Comparison of ENCODE assay signal across 11 cellular contexts in the genomic region with DNA sequence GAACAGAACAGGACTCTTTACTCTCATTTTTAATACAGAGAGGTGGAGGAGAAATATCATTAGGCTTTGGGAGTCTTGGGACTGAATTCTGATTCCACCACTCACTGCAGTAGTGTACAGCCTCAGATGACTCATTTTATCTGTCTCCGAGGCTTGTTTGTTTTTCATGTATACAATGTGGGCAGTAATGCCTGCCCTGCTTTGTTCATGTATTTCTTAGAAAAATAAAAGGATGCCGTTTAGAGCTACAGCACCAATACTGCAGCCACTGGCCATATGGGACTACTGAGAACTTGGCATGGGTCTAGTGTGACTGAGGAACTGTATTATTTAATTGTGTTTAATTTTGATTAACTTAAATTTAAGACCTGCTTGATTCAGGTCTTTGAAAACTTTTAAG. TPM values are rescaled to one million over a fixed set of nuclear protein-coding genes. Genes with fewer than 3 reads are reported as not detected.
DNase-seq lines count a peak whose midpoint lies in the region; ATAC-seq, FAIRE-seq and TF ChIP-seq lines count a peak whose summit lies in the region.
"Had no signal": no experiment of that assay in that cellular context is flagged by ENCODE, and none has a peak within 500 bp of the region (broad histone marks: within the 10 kb centered on the region; RNA-seq: fewer than 3 reads in every experiment).

No MANE protein-coding gene starts in this region.

- no peak for TF ChIP-seq CTCF in osteoblast (IDR thresholded peaks at IDR 0.05; ENCODE audit: extremely low read depth, low read depth, low read length)
- TF ChIP-seq CTCF in mesothelial cell of epicardium (IDR thresholded peaks at IDR 0.05; ENCODE audit: unreplicated experiment), result no peak

- no peaks in the 10 kb centered on the region for H3K36me3 Mint-ChIP-seq in mesothelial cell of epicardium
- H3K36me3 Mint-ChIP-seq: brain had no signal

- no peaks in the 10 kb centered on the region for H3K36me3 ChIP-seq in osteoblast (ENCODE audit: insufficient read depth, low read length)
- H3K36me3 ChIP-seq in small intestine (ENCODE audit: control insufficient read depth in 2 of 2, insufficient read depth in 2 of 2, low read length in 2 of 2), result no peaks in the 10 kb centered on the region

- peaks cover 42% of the 10 kb centered on the region for H3K4me1 Mint-ChIP-seq in mesothelial cell of epicardium

- no peaks in the 10 kb centered on the region for H4K20me1 ChIP-seq in osteoblast (ENCODE audit: insufficient read depth, low read length)

- peak overlapping the region; percentile 25 for H3K27ac ChIP-seq in osteoblast (ENCODE audit: low read depth, low read length)
- H3K27ac ChIP-seq in small intestine (ENCODE audit: low read depth in 1 of 2, low read length in 1 of 2), result no peak overlapping the region

- peak; percentile 54 for DNase-seq in NCI-H446 treated with DMSO at 0.1 percent for 48 hours (lab: John Stamatoyannopoulos, UW)
- peak; percentile 72 for DNase-seq in cerebellar cortex (ENCODE audit: low spot score)
- peak; percentile 56 for DNase-seq in osteoblast (ENCODE audit: insufficient read length, low spot score, missing footprints)
- DNase-seq in small intestine, result no peak
- DNase-seq in mesothelial cell of epicardium (ENCODE audit: low spot score in 2 of 2, unreplicated experiment in 2 of 2), result no peak
- DNase-seq: NCI-H1417 treated with DMSO at 0.1 percent for 48 hours; stimulated activated CD4-positive, alpha-beta T cell treated with anti-CD3 and anti-CD28 coated beads, Interleukin-15, amount 100 ng/mL, for 24 hours had no signal

- H3K9me3 Mint-ChIP-seq in mesothelial cell of epicardium, result no peaks in the 10 kb centered on the region

- H3K4me3 ChIP-seq in osteoblast (ENCODE audit: insufficient read depth, low read length) (no peak overlapping the region), small intestine (ENCODE audit: low read depth in 1 of 2, low read length in 2 of 2) (no peak overlapping the region)

- no peak overlapping the region for H3K4me3 Mint-ChIP-seq in mesothelial cell of epicardium
- H3K4me3 Mint-ChIP-seq: brain had no signal

- peaks cover 45% of the 10 kb centered on the region for H3K4me1 ChIP-seq in osteoblast (ENCODE audit: insufficient read depth, low read length)
- peaks cover 0 to 2% of the 10 kb centered on the region in 2 donors for H3K4me1 ChIP-seq in small intestine (ENCODE audit: control insufficient read depth in 2 of 2, insufficient read depth in 1 of 2, low read depth in 1 of 2, low read length in 1 of 2)

- no peak overlapping the region for H2AFZ ChIP-seq in osteoblast (ENCODE audit: low read length)

- no peak for FAIRE-seq in small intestine (lab: Jason Lieb, UNC)

- no peak overlapping the region for H3K4me2 ChIP-seq in osteoblast (ENCODE audit: insufficient read depth, low read length)

- ATAC-seq in GM18909 (IDR thresholded peaks at IDR 0.05; ENCODE audit: poor library complexity, unreplicated experiment), result peak; percentile 26
- ATAC-seq in HG02938 (IDR thresholded peaks at IDR 0.05; ENCODE audit: unreplicated experiment), result no peak
- ATAC-seq in HG02642 (IDR thresholded peaks at IDR 0.05; ENCODE audit: poor library complexity, unreplicated experiment), result no peak

- no peak overlapping the region for H3K27ac Mint-ChIP-seq in mesothelial cell of epicardium
- H3K27ac Mint-ChIP-seq: brain had no signal

- H3K27me3 ChIP-seq in osteoblast (ENCODE audit: insufficient read depth, low read length), result no peaks in the 10 kb centered on the region
- H3K27me3 ChIP-seq in small intestine (ENCODE audit: control insufficient read depth in 2 of 2, insufficient read depth in 2 of 2, low read length in 2 of 2), result no peaks in the 10 kb centered on the region

- no peaks in the 10 kb centered on the region for H3K27me3 Mint-ChIP-seq in mesothelial cell of epicardium (ENCODE audit: low read depth)

- WGBS in small intestine, 3 donors, result 44 to 49% (median 45%) methylated on average over 2 of the region's 2 CpGs

- no peaks in the 10 kb centered on the region for H3K79me2 ChIP-seq in osteoblast (ENCODE audit: insufficient read depth, low read length)

- H3K9me3 ChIP-seq in osteoblast (ENCODE audit: low read depth, low read length) (no peaks in the 10 kb centered on the region), small intestine (ENCODE audit: control insufficient read depth, low read depth) (no peaks in the 10 kb centered on the region)

RNA-seq across cellular contexts. Expression of gene JAG1, which starts 41.2 kb away (rescaled TPM):
- total RNA-seq in osteoblast (49.2 and 60.1 TPM in 2 replicates), mesothelial cell of epicardium (70.6 to 74.1 TPM (median 70.9 TPM) in 3 replicates)
- polyA plus RNA-seq in small intestine, result 10 to 100 TPM in 2 of 3 donors, 1 to 10 TPM in 1; 6.3 to 18.7 (median 12.7) TPM

Comparison
In these comparisons a context has a peak if more than half of its experiments do, and no peak if none do; other contexts are left out.
1. DNase-seq: peak in NCI-H446 treated with DMSO at 0.1 percent for 48 hours (single experiment), cerebellar cortex (single experiment) and osteoblast (single experiment); none in small intestine (single experiment) and mesothelial cell of epicardium (0 of 2).